12 cellular contexts compared by ENCODE assay signal in genomic region chr12:13194462-13195110, GRCh38. TPM values are rescaled to one million over a fixed set of nuclear protein-coding genes. Genes with fewer than 3 reads are reported as not detected.
A peak's percentile ranks its signal among the peaks of the same experiment; 100 is the strongest.
DNase-seq lines count a peak whose midpoint lies in the region; ATAC-seq and TF ChIP-seq lines count a peak whose summit lies in the region.
"Had no signal": no experiment of that assay in that cellular context is flagged by ENCODE, and none has a peak within 500 bp of the region (broad histone marks: within the 10 kb centered on the region; RNA-seq: fewer than 3 reads in every experiment).

No MANE protein-coding gene starts in this region.

- H3K27me3 Mint-ChIP-seq in Caco-2 (ENCODE audit: insufficient read depth, unreplicated experiment): no peaks in the 10 kb centered on the region
- no peaks in the 10 kb centered on the region for H3K27me3 Mint-ChIP-seq in chondrocyte (ENCODE audit: low read depth)

- H3K27me3 ChIP-seq in Caco-2 (replicated peaks; ENCODE audit: control insufficient read depth, insufficient read depth, low read length): no peaks in the 10 kb centered on the region
- no peaks in the 10 kb centered on the region for H3K27me3 ChIP-seq in SJSA1 (replicated peaks)
- H3K27me3 ChIP-seq in esophagus squamous epithelium: no peaks in the 10 kb centered on the region
- H3K27me3 ChIP-seq in skeletal muscle satellite cell (ENCODE audit: control insufficient read depth, insufficient read depth, low read length): no peaks in the 10 kb centered on the region
- no peaks in the 10 kb centered on the region for H3K27me3 ChIP-seq in esophagus muscularis mucosa
- H3K27me3 ChIP-seq: left lung had no signal

- H3K4me2 ChIP-seq in skeletal muscle satellite cell (ENCODE audit: low read length): no peak overlapping the region

- POLR2A ChIA-PET in Caco-2 (lab: Charles Lee): no interaction called here

- H3K9me3 ChIP-seq in Caco-2: no peaks in the 10 kb centered on the region
- H3K9me3 ChIP-seq in SJSA1 (replicated peaks): no peaks in the 10 kb centered on the region
- H3K9me3 ChIP-seq in esophagus squamous epithelium: no peaks in the 10 kb centered on the region
- H3K9me3 ChIP-seq in skeletal muscle satellite cell (replicated peaks; ENCODE audit: low read length): no peaks in the 10 kb centered on the region
- H3K9me3 ChIP-seq in esophagus muscularis mucosa: no peaks in the 10 kb centered on the region
- H3K9me3 ChIP-seq: left lung had no signal

- WGBS in esophagus squamous epithelium, 2 donors: 40 to 49% methylated on average over 2 to 4 of the region's 4 CpGs
- 69% methylated on average over 4 of the region's 4 CpGs for WGBS in esophagus muscularis mucosa

- intact Hi-C loops in Caco-2 (cut with micrococcal nuclease; ENCODE audit: unreplicated experiment) (no loop called here), esophagus squamous epithelium (cut with DNase I) (no loop called here), esophagus muscularis mucosa (cut with DNase I) (loop anchor here (5.0 kb wide), 1 partner anchor 97 kb away; no protein-coding TSS in a partner anchor)

- no peak for TF ChIP-seq POLR2A in esophagus squamous epithelium (IDR thresholded peaks at IDR 0.05)
- TF ChIP-seq POLR2A in esophagus muscularis mucosa (IDR thresholded peaks at IDR 0.05; ENCODE audit: low read depth): no peak

- CTCF ChIA-PET in Caco-2 (lab: Charles Lee): interaction anchor here (0.5 to 1.7 kb wide), 2 partner anchors 17 to 34 kb away, joined by 4 to 5 read pairs; no protein-coding TSS in a partner anchor

- H3K36me3 ChIP-seq in Caco-2 (ENCODE audit: control insufficient read depth, insufficient read depth, low read length) (no peaks in the 10 kb centered on the region), SJSA1 (peaks cover 5% of the 10 kb centered on the region; the same call in 1 of the 2 replicates), esophagus squamous epithelium (peaks cover 0 to 6% (median 0%) of the 10 kb centered on the region in 3 donors), skeletal muscle satellite cell (ENCODE audit: insufficient read depth, low read length) (peaks cover 16% of the 10 kb centered on the region), esophagus muscularis mucosa (peaks cover 0 to 1% (median 0%) of the 10 kb centered on the region in 4 donors)
- H3K36me3 ChIP-seq: left lung had no signal

- TF ChIP-seq EP300 in esophagus muscularis mucosa (IDR thresholded peaks at IDR 0.05): no peak

- no peaks in the 10 kb centered on the region for H3K9me3 Mint-ChIP-seq in Caco-2 (ENCODE audit: unreplicated experiment)
- H3K9me3 Mint-ChIP-seq in chondrocyte (ENCODE audit: low read depth): no peaks in the 10 kb centered on the region
- H3K9me3 Mint-ChIP-seq: activated naive CD4-positive, alpha-beta T cell treated with anti-CD3 and anti-CD28 coated beads, Interleukin-2, amount 50 U/mL, for 72 hours; CD4-positive, alpha-beta memory T cell had no signal

- BruUV-seq in Caco-2 (replicated peaks; lab: Mats Ljungman, UMichigan): no TSS peak

- H3K27ac ChIP-seq in SJSA1 (peak overlapping the region; percentile 84), esophagus squamous epithelium (peak overlapping the region; percentile 29 to 97 (median 74)), esophagus muscularis mucosa (replicated peaks in 1 of 4) (peak overlapping the region in 2 of 4 donors; percentile 4 to 77)

- peak overlapping the region; percentile 32 for H3K9ac ChIP-seq in skeletal muscle satellite cell (ENCODE audit: low read depth, low read length)

- peak; percentile 43 to 76 for DNase-seq in Caco-2
- no peak for DNase-seq in SJSA1 (ENCODE audit: low read depth in 1 of 2, low spot score in 2 of 2)
- no peak for DNase-seq in esophagus squamous epithelium (lab: John Stamatoyannopoulos, UW)
- no peak for DNase-seq in esophagus muscularis mucosa (ENCODE audit: extremely low spot score)
- no peak for DNase-seq in NCI-H446 (lab: John Stamatoyannopoulos, UW)
- DNase-seq in chondrocyte (ENCODE audit: low spot score): no peak
- DNase-seq: CD4-positive, alpha-beta memory T cell; dermis blood vessel endothelial cell; left lung had no signal

- ATAC-seq in HG03442 (IDR thresholded peaks at IDR 0.05; ENCODE audit: unreplicated experiment): no peak
- ATAC-seq: activated naive CD4-positive, alpha-beta T cell treated with anti-CD3 and anti-CD28 coated beads, Interleukin-2, amount 50 U/mL, for 72 hours; left lung had no signal

- H3K4me3 ChIP-seq in Caco-2 (ENCODE audit: low read depth, low read length) (no peak overlapping the region), SJSA1 (no peak overlapping the region), esophagus squamous epithelium (no peak overlapping the region), skeletal muscle satellite cell (ENCODE audit: low read length) (no peak overlapping the region), esophagus muscularis mucosa (no peak overlapping the region)
- H3K4me3 ChIP-seq: left lung had no signal

- H3K4me1 Mint-ChIP-seq in Caco-2 (ENCODE audit: low read depth, unreplicated experiment) (peaks cover 43% of the 10 kb centered on the region), chondrocyte (ENCODE audit: low read depth) (peaks cover 56% of the 10 kb centered on the region)

- H3K36me3 Mint-ChIP-seq in Caco-2 (ENCODE audit: insufficient read depth, unreplicated experiment) (peaks cover 5% of the 10 kb centered on the region), chondrocyte (ENCODE audit: low read depth) (no peaks in the 10 kb centered on the region)
- H3K36me3 Mint-ChIP-seq: activated naive CD4-positive, alpha-beta T cell treated with anti-CD3 and anti-CD28 coated beads, Interleukin-2, amount 50 U/mL, for 72 hours; CD4-positive, alpha-beta memory T cell had no signal

- H3K4me3 Mint-ChIP-seq in Caco-2 (ENCODE audit: unreplicated experiment): no peak overlapping the region
- no peak overlapping the region for H3K4me3 Mint-ChIP-seq in chondrocyte (ENCODE audit: unreplicated experiment)

- no peak for TF ChIP-seq CTCF in Caco-2 (IDR thresholded peaks at IDR 0.05; ENCODE audit: insufficient read depth in 1 of 2, low read depth in 1 of 2, low read length in 1 of 2, severe bottlenecking in 1 of 2, unreplicated experiment in 1 of 2)
- no peak for TF ChIP-seq CTCF in esophagus squamous epithelium (IDR thresholded peaks at IDR 0.05)
- no peak for TF ChIP-seq CTCF in esophagus muscularis mucosa (IDR thresholded peaks at IDR 0.05)
- TF ChIP-seq CTCF in chondrocyte (IDR thresholded peaks at IDR 0.05): no peak

- H3K4me1 ChIP-seq in Caco-2: peaks cover 47% of the 10 kb centered on the region
- peaks cover 48% of the 10 kb centered on the region for H3K4me1 ChIP-seq in SJSA1 (replicated peaks)
- H3K4me1 ChIP-seq in esophagus squamous epithelium: peaks cover 16 to 58% (median 37%) of the 10 kb centered on the region in 3 donors
- peaks cover 27% of the 10 kb centered on the region for H3K4me1 ChIP-seq in skeletal muscle satellite cell (ENCODE audit: control insufficient read depth, insufficient read depth, low read length)
- peaks cover 17 to 44% (median 24%) of the 10 kb centered on the region in 4 donors for H3K4me1 ChIP-seq in esophagus muscularis mucosa

- H3K27ac Mint-ChIP-seq in Caco-2 (ENCODE audit: unreplicated experiment): peak overlapping the region; percentile 13
- no peak overlapping the region for H3K27ac Mint-ChIP-seq in chondrocyte (ENCODE audit: unreplicated experiment)

RNA-seq across cellular contexts. Expression of gene EMP1, which starts 1.9 kb away (rescaled TPM):
- 6.6 and 10.2 TPM in 2 replicates for total RNA-seq in Caco-2 (2022)
- 45.2 and 159 TPM in 2 replicates for total RNA-seq in SJSA1 (2014; rRNA removed; shearing (Covaris generic))
- total RNA-seq in esophagus squamous epithelium: 1,000 to 10,000 TPM; 2,742 to 8,541 (median 3,206) TPM
- 216 and 411 TPM in 2 replicates for total RNA-seq in skeletal muscle satellite cell (2012; rRNA removed)
- 100 to 1,000 TPM in 1 of 4 donors, 10 to 100 TPM in 3; 42.8 to 425 (median 63.0) TPM for total RNA-seq in esophagus muscularis mucosa
- 30.7 to 58.3 TPM (median 35.7 TPM) in 3 replicates for total RNA-seq in chondrocyte

Comparison
In these comparisons a context has a peak if more than half of its experiments do, and no peak if none do; other contexts are left out.
1. DNase-seq: peak in Caco-2 (2 of 2); none in SJSA1 (0 of 2), esophagus squamous epithelium (single experiment), esophagus muscularis mucosa (single experiment), NCI-H446 (0 of 2) and chondrocyte (single experiment).
2. RNA of gene EMP1, which starts 1.9 kb away (total RNA-seq): 2,742 to 8,541 TPM in esophagus squamous epithelium; 45.2 to 159 TPM in SJSA1, 42.8 to 425 TPM in esophagus muscularis mucosa, 30.7 to 58.3 TPM in chondrocyte and 6.6 to 10.2 TPM in Caco-2; every median in the first group is over 4 times any median in the second.